In the genomic region with DNA sequence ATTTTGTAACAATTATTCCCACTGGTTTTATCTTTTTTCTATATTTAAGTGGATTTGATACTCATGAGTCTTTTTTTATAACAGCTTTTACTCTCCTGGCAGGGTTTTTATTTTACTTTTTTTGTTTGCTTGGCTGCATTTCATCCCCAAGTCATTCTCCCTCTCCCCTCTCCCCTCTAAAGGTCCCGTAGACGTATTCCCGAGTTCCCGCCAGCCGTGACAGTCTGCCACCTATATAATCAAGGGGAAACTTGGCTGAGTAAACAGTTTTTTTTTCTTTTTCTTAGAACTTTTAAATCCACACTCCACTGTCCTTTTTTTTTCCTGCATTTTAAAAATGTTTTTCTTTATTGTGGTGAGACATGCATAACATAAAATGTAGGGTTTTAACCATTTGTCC, we compare ENCODE assay signal across 13 cellular contexts.
A peak's percentile ranks its signal among the peaks of the same experiment; 100 is the strongest.
DNase-seq lines count a peak whose midpoint lies in the region; ATAC-seq, FAIRE-seq and TF ChIP-seq lines count a peak whose summit lies in the region.
"Had no signal": no experiment of that assay in that cellular context is flagged by ENCODE, and none has a peak within 500 bp of the region (broad histone marks: within the 10 kb centered on the region; RNA-seq: fewer than 3 reads in every experiment).

No MANE protein-coding gene starts in this region.

- peak overlapping the region; percentile 9 for H3K4me3 Mint-ChIP-seq in osteocyte (ENCODE audit: unreplicated experiment)
- H3K4me3 Mint-ChIP-seq: CD8-positive, alpha-beta memory T cell had no signal

- no peak overlapping the region for H3K23ac ChIP-seq in mesenchymal stem cell (ENCODE audit: low read length in 2 of 2)

- no peak overlapping the region for H3K14ac ChIP-seq in mesenchymal stem cell (ENCODE audit: low read length in 2 of 2)

- H3K4ac ChIP-seq in mesenchymal stem cell (ENCODE audit: low read depth in 1 of 2, low read length in 2 of 2) = no peak overlapping the region

- H3K9ac ChIP-seq in mesenchymal stem cell (ENCODE audit: low read length) = no peak overlapping the region

- H3K9me3 ChIP-seq in DOHH2 (ENCODE audit: control insufficient read depth, insufficient read depth, low read length) = no peaks in the 10 kb centered on the region
- H3K9me3 ChIP-seq in OCI-LY7 (ENCODE audit: low read length) = no peaks in the 10 kb centered on the region
- H3K9me3 ChIP-seq in mesenchymal stem cell (ENCODE audit: control insufficient read depth, low read length) = no peaks in the 10 kb centered on the region
- H3K9me3 ChIP-seq: A549, BE2C, Caco-2, HAP-1 had no signal

- CTCF ChIA-PET in OCI-LY7 (lab: Charles Lee; ENCODE audit: unreplicated experiment) = no interaction called here

- no CpG with 5 or more reads among the region's 5 CpGs for WGBS in mesenchymal stem cell

- POLR2A ChIA-PET in OCI-LY7 (lab: Charles Lee) = no interaction called here

- H4K91ac ChIP-seq in mesenchymal stem cell (ENCODE audit: low read length) = no peak overlapping the region

- H2AFZ ChIP-seq in OCI-LY7 (ENCODE audit: low read length) (peak overlapping the region; percentile 3; the same call in 1 of the 2 replicates), mesenchymal stem cell (ENCODE audit: low read depth, low read length) (no peak overlapping the region)

- peaks cover 51% of the 10 kb centered on the region for H3K4me1 Mint-ChIP-seq in osteocyte (ENCODE audit: unreplicated experiment)

- H3K9me2 ChIP-seq in DOHH2 (replicated peaks; ENCODE audit: control insufficient read depth, low read length) = no peaks in the 10 kb centered on the region
- H3K9me2 ChIP-seq in OCI-LY7 (ENCODE audit: insufficient read depth, low read length) = no peaks in the 10 kb centered on the region

- H3K27ac ChIP-seq in DOHH2 (ENCODE audit: low read depth, low read length) (peak overlapping the region; percentile 94), OCI-LY7 (ENCODE audit: low read depth, low read length, poor library complexity, severe bottlenecking) (no peak overlapping the region), mesenchymal stem cell (ENCODE audit: low read length, poor library complexity, severe bottlenecking) (no peak overlapping the region)
- H3K27ac ChIP-seq: A549 had no signal

- H3K79me2 ChIP-seq in DOHH2 (ENCODE audit: control insufficient read depth, low read length) (no peaks in the 10 kb centered on the region), OCI-LY7 (ENCODE audit: insufficient read depth, low read depth, low read length) (no peaks in the 10 kb centered on the region)

- H2BK12ac ChIP-seq in mesenchymal stem cell (ENCODE audit: low read length in 2 of 2) = no peak overlapping the region

- no peaks in the 10 kb centered on the region for H3K79me1 ChIP-seq in mesenchymal stem cell (replicated peaks; ENCODE audit: low read length, poor library complexity, severe bottlenecking)

- H4K8ac ChIP-seq in mesenchymal stem cell (ENCODE audit: low read length) = no peak overlapping the region

- H3K9me3 Mint-ChIP-seq in osteocyte (ENCODE audit: unreplicated experiment) = no peaks in the 10 kb centered on the region

- no peak overlapping the region for H3K18ac ChIP-seq in mesenchymal stem cell (ENCODE audit: low read depth in 1 of 2, low read length in 2 of 2)

- no peak for TF ChIP-seq CTCF in DOHH2 (IDR thresholded peaks at IDR 0.05; ENCODE audit: low read depth, low read length, poor library complexity, severe bottlenecking)
- no peak for TF ChIP-seq CTCF in OCI-LY7 (conservative IDR thresholded peaks at IDR 0.05; ENCODE audit: low read length)
- TF ChIP-seq CTCF in osteocyte (IDR thresholded peaks at IDR 0.05) = no peak

- no peak overlapping the region for H2AK5ac ChIP-seq in mesenchymal stem cell (ENCODE audit: low read length, severe bottlenecking)

- BruUV-seq in OCI-LY7 (replicated peaks; lab: Mats Ljungman, UMichigan) = no TSS peak

- H4K20me1 ChIP-seq in DOHH2 (ENCODE audit: control insufficient read depth, insufficient read depth, low read depth, low read length) = no peaks in the 10 kb centered on the region
- H4K20me1 ChIP-seq in OCI-LY7 (ENCODE audit: insufficient read depth, low read length) = no peaks in the 10 kb centered on the region

- no peak overlapping the region for H2BK5ac ChIP-seq in mesenchymal stem cell (ENCODE audit: low read depth, low read length, poor library complexity, severe bottlenecking)

- H3K36me3 ChIP-seq in DOHH2 (ENCODE audit: control insufficient read depth, low read length) (no peaks in the 10 kb centered on the region), OCI-LY7 (ENCODE audit: insufficient read depth, low read length) (no peaks in the 10 kb centered on the region), mesenchymal stem cell (ENCODE audit: control insufficient read depth in 1 of 2, insufficient read depth in 2 of 2, low read depth in 1 of 2, low read length in 2 of 2) (no peaks in the 10 kb centered on the region)
- H3K36me3 ChIP-seq: BE2C, HAP-1 had no signal

- peak overlapping the region; percentile 72 for H3K27ac Mint-ChIP-seq in osteocyte (ENCODE audit: unreplicated experiment)
- H3K27ac Mint-ChIP-seq: CD8-positive, alpha-beta memory T cell had no signal

- intact Hi-C loops in OCI-LY7 (cut with micrococcal nuclease; ENCODE audit: unreplicated experiment) = loop anchor here (10.0 kb wide), 1 partner anchor 247 kb away; no protein-coding TSS in a partner anchor

- H3F3A ChIP-seq in DOHH2 (ENCODE audit: control insufficient read depth, insufficient read depth) = peaks cover 39% of the 10 kb centered on the region

- no peak for FAIRE-seq in frontal cortex (lab: Jason Lieb, UNC)
- FAIRE-seq: A549, H1 had no signal

- DNase-seq in OCI-LY7 (ENCODE audit: low spot score) (no peak), left kidney (ENCODE audit: low read depth, low spot score) (peak; percentile 53), osteocyte (ENCODE audit: extremely low spot score, unreplicated experiment) (no peak), frontal cortex (ENCODE audit: low spot score in 2 of 2) (no peak), mesenchymal stem cell (no peak)
- DNase-seq: BE2C; Caco-2; CD8-positive, alpha-beta memory T cell had no signal

- ATAC-seq in HG03108 (IDR thresholded peaks at IDR 0.05; ENCODE audit: unreplicated experiment) = no peak
- ATAC-seq: A549 had no signal

- H3K4me1 ChIP-seq in DOHH2 (ENCODE audit: control insufficient read depth, low read length) (peaks cover 69% of the 10 kb centered on the region), OCI-LY7 (ENCODE audit: insufficient read depth, low read length, poor library complexity, severe bottlenecking) (peaks cover 65% of the 10 kb centered on the region), mesenchymal stem cell (ENCODE audit: control insufficient read depth, insufficient read depth, low read depth, low read length) (no peaks in the 10 kb centered on the region)
- H3K4me1 ChIP-seq: A549, BE2C, Caco-2, HAP-1 had no signal

- H2BK120ac ChIP-seq in mesenchymal stem cell (ENCODE audit: low read depth, low read length) = no peak overlapping the region

- no peaks in the 10 kb centered on the region for H3K27me3 ChIP-seq in DOHH2 (ENCODE audit: control insufficient read depth, low read length)
- peaks cover 5 to 15% of the 10 kb centered on the region in 2 experiments for H3K27me3 ChIP-seq in mesenchymal stem cell (ENCODE audit: control insufficient read depth in 1 of 2, insufficient read depth in 1 of 2, low read length in 2 of 2)
- H3K27me3 ChIP-seq: BE2C had no signal

- H2BK15ac ChIP-seq in mesenchymal stem cell (ENCODE audit: low read depth, poor library complexity, severe bottlenecking) = no peak overlapping the region

- H3K4me2 ChIP-seq in DOHH2 (ENCODE audit: low read length) = peak overlapping the region; percentile 74
- H3K4me2 ChIP-seq in OCI-LY7 (ENCODE audit: low read length) = no peak overlapping the region
- no peak overlapping the region for H3K4me2 ChIP-seq in mesenchymal stem cell (ENCODE audit: low read length, poor library complexity, severe bottlenecking)
- H3K4me2 ChIP-seq: A549 had no signal

- H3K27me3 Mint-ChIP-seq in osteocyte (ENCODE audit: unreplicated experiment) = peaks cover 3% of the 10 kb centered on the region

- H3K36me3 Mint-ChIP-seq in osteocyte (ENCODE audit: unreplicated experiment) = no peaks in the 10 kb centered on the region
- H3K36me3 Mint-ChIP-seq: CD8-positive, alpha-beta memory T cell had no signal

- no peak overlapping the region; the same call in 1 of the 2 replicates for H3K4me3 ChIP-seq in DOHH2 (ENCODE audit: low read length)
- H3K4me3 ChIP-seq in OCI-LY7 (ENCODE audit: low read depth, low read length, poor library complexity, severe bottlenecking) = no peak overlapping the region
- H3K4me3 ChIP-seq in mesenchymal stem cell (ENCODE audit: insufficient read depth in 1 of 2, low read depth in 1 of 2, low read length in 2 of 2) = no peak overlapping the region
- H3K4me3 ChIP-seq: A549, HAP-1 had no signal
